Comparison of ENCODE assay signal across 14 cellular contexts in genomic region chr3:11513817-11514135, GRCh38.
A peak's percentile ranks its signal among the peaks of the same experiment; 100 is the strongest.
DNase-seq lines count a peak whose midpoint lies in the region; ATAC-seq and TF ChIP-seq lines count a peak whose summit lies in the region.
"Had no signal": no experiment of that assay in that cellular context is flagged by ENCODE, and none has a peak within 500 bp of the region (broad histone marks: within the 10 kb centered on the region; RNA-seq: fewer than 3 reads in every experiment).

No MANE protein-coding gene starts in this region.

- H3K9me3 ChIP-seq in RWPE2 (ENCODE audit: severe bottlenecking) (no peaks in the 10 kb centered on the region), esophagus squamous epithelium (no peaks in the 10 kb centered on the region), muscle layer of duodenum (ENCODE audit: control insufficient read depth in 1 of 2, low read length in 2 of 2) (no peaks in the 10 kb centered on the region), thyroid gland (no peaks in the 10 kb centered on the region)
- H3K9me3 ChIP-seq: pancreas had no signal

- POLR2A ChIA-PET in HEK293T (lab: Yijun Ruan, JAX) = no interaction called here

- TF ChIP-seq POLR2A in esophagus squamous epithelium (IDR thresholded peaks at IDR 0.05) (no peak), thyroid gland (IDR thresholded peaks at IDR 0.05) (no peak)

- H3K27ac Mint-ChIP-seq in activated naive CD4-positive, alpha-beta T cell treated with anti-CD3 and anti-CD28 coated beads, Interleukin-2, amount 50 U/mL, for 72 hours = no peak overlapping the region
- H3K27ac Mint-ChIP-seq: activated T-helper 1 cell treated with anti-CD3 and anti-CD28 coated beads, Interleukin-12 subunit alpha, Interleukin-12 subunit beta, Interleukin-2, Interleukin-4 antibody, amounts not matched to agents 30 ng/mL and 10 ng/mL and 1 ng/mL, durations not matched to agents 14 hours and 24 hours and 36 hours; T-cell had no signal

- 78 to 96% methylated on average over 3 of the region's 3 CpGs for WGBS in esophagus squamous epithelium, 2 donors
- WGBS in thyroid gland, 2 donors = 66 to 74% methylated on average over 3 of the region's 3 CpGs

- H3K4me1 ChIP-seq in RWPE2 (ENCODE audit: insufficient read depth, poor library complexity, severe bottlenecking) = peaks cover 20% of the 10 kb centered on the region
- H3K4me1 ChIP-seq in esophagus squamous epithelium = peaks cover 3 to 41% (median 20%) of the 10 kb centered on the region in 3 donors
- peaks cover 15 to 27% of the 10 kb centered on the region in 2 donors for H3K4me1 ChIP-seq in muscle layer of duodenum (ENCODE audit: control insufficient read depth in 1 of 2, insufficient read depth in 2 of 2, low read length in 2 of 2)
- peaks cover 30 to 37% of the 10 kb centered on the region in 2 donors for H3K4me1 ChIP-seq in thyroid gland

- TF ChIP-seq CTCF in RWPE2 (IDR thresholded peaks at IDR 0.05; ENCODE audit: poor library complexity, severe bottlenecking) (no peak), esophagus squamous epithelium (IDR thresholded peaks at IDR 0.05) (no peak), thyroid gland (IDR thresholded peaks at IDR 0.05) (no peak)

- H3K9me3 Mint-ChIP-seq in activated naive CD4-positive, alpha-beta T cell treated with anti-CD3 and anti-CD28 coated beads, Interleukin-2, amount 50 U/mL, for 72 hours = no peaks in the 10 kb centered on the region
- H3K9me3 Mint-ChIP-seq: activated T-helper 1 cell treated with anti-CD3 and anti-CD28 coated beads, Interleukin-12 subunit alpha, Interleukin-12 subunit beta, Interleukin-2, Interleukin-4 antibody, amounts not matched to agents 30 ng/mL and 10 ng/mL and 1 ng/mL, durations not matched to agents 14 hours and 24 hours and 36 hours; T-cell had no signal

- H3K36me3 ChIP-seq in RWPE2 (ENCODE audit: low read depth) (no peaks in the 10 kb centered on the region), esophagus squamous epithelium (no peaks in the 10 kb centered on the region), muscle layer of duodenum (ENCODE audit: control insufficient read depth in 1 of 2, insufficient read depth in 2 of 2, low read length in 2 of 2) (no peaks in the 10 kb centered on the region), thyroid gland (no peaks in the 10 kb centered on the region)
- H3K36me3 ChIP-seq: pancreas had no signal

- H3K27me3 ChIP-seq in RWPE2 (ENCODE audit: insufficient read depth, poor library complexity, severe bottlenecking) (no peaks in the 10 kb centered on the region), esophagus squamous epithelium (no peaks in the 10 kb centered on the region), muscle layer of duodenum (ENCODE audit: low read depth, low read length) (no peaks in the 10 kb centered on the region), thyroid gland (no peaks in the 10 kb centered on the region)
- H3K27me3 ChIP-seq: pancreas had no signal

- H3K27ac ChIP-seq in RWPE2 (ENCODE audit: poor library complexity, severe bottlenecking) = peak overlapping the region; percentile 51
- H3K27ac ChIP-seq in esophagus squamous epithelium = peak overlapping the region; percentile 9 to 59 (median 50)
- H3K27ac ChIP-seq in muscle layer of duodenum (ENCODE audit: low read length) = peak overlapping the region; percentile 20
- peak overlapping the region; percentile 6 to 50 (median 50) for H3K27ac ChIP-seq in thyroid gland

- CTCF ChIA-PET in HEK293T (lab: Yijun Ruan, JAX) = interaction anchor here (1.1 kb wide), 1 partner anchor 134 kb away, joined by 3 read pairs; no protein-coding TSS in a partner anchor

- H3K4me3 ChIP-seq in RWPE2 (ENCODE audit: severe bottlenecking) (no peak overlapping the region), esophagus squamous epithelium (no peak overlapping the region), muscle layer of duodenum (ENCODE audit: low read depth in 1 of 2, low read length in 2 of 2) (no peak overlapping the region), thyroid gland (replicated peaks in 1 of 3) (no peak overlapping the region)
- H3K4me3 ChIP-seq: pancreas had no signal

- intact Hi-C loops in esophagus squamous epithelium (cut with DNase I) (no loop called here), thyroid gland (cut with DNase I) (no loop called here)

- DNase-seq in RWPE2 (ENCODE audit: low spot score) = no peak
- DNase-seq in esophagus squamous epithelium (lab: John Stamatoyannopoulos, UW) = no peak
- DNase-seq in thyroid gland = no peak
- DNase-seq in HEK293T (ENCODE audit: extremely low spot score) = no peak
- no peak for DNase-seq in activated naive CD4-positive, alpha-beta T cell treated with anti-CD3 and anti-CD28 coated beads, Interleukin-2, amount 50 U/mL, for 72 hours (ENCODE audit: low spot score in 2 of 2)
- DNase-seq: activated CD4-positive, alpha-beta T cell treated with anti-CD3 and anti-CD28 coated beads for 4 hours; NCI-H2107; stimulated activated CD4-positive, alpha-beta T cell treated with anti-CD3 and anti-CD28 coated beads, Interleukin-1b, Interleukin-23, amount 100 ng/mL, for 48 hours; T-cell had no signal

- ATAC-seq in RWPE2 (ENCODE audit: low read depth) (no peak), HG03565 (IDR thresholded peaks at IDR 0.05; ENCODE audit: unreplicated experiment) (no peak), HG02840 (IDR thresholded peaks at IDR 0.05; ENCODE audit: low FRiP score, unreplicated experiment) (no peak)
- ATAC-seq in activated naive CD4-positive, alpha-beta T cell treated with anti-CD3 and anti-CD28 coated beads, Interleukin-2, amount 50 U/mL, for 72 hours = no peak
- ATAC-seq: T-cell had no signal

- H3K36me3 Mint-ChIP-seq in activated naive CD4-positive, alpha-beta T cell treated with anti-CD3 and anti-CD28 coated beads, Interleukin-2, amount 50 U/mL, for 72 hours = no peaks in the 10 kb centered on the region

TF ChIP-seq in HEK293T, 16 proteins besides CTCF, POLR2A, EP300 and RAD21:
- no peak for TF ChIP-seq FOXK2 (IDR thresholded peaks at IDR 0.05)
- no peak for TF ChIP-seq NFRKB (IDR thresholded peaks at IDR 0.05)
- no peak for TF ChIP-seq BHLHE40 (IDR thresholded peaks at IDR 0.05; ENCODE audit: borderline replicate concordance)
- TF ChIP-seq FOXM1 (IDR thresholded peaks at IDR 0.05; ENCODE audit: borderline replicate concordance) = no peak
- TF ChIP-seq L3MBTL2 (conservative IDR thresholded peaks at IDR 0.05) = no peak
- no peak for TF ChIP-seq ARNT (IDR thresholded peaks at IDR 0.05)
- TF ChIP-seq PKNOX1 (IDR thresholded peaks at IDR 0.05) = no peak
- TF ChIP-seq CTBP1 (IDR thresholded peaks at IDR 0.05; ENCODE audit: borderline replicate concordance) = no peak
- TF ChIP-seq LEF1 (IDR thresholded peaks at IDR 0.05; ENCODE audit: borderline replicate concordance) = no peak
